In the genomic region with DNA sequence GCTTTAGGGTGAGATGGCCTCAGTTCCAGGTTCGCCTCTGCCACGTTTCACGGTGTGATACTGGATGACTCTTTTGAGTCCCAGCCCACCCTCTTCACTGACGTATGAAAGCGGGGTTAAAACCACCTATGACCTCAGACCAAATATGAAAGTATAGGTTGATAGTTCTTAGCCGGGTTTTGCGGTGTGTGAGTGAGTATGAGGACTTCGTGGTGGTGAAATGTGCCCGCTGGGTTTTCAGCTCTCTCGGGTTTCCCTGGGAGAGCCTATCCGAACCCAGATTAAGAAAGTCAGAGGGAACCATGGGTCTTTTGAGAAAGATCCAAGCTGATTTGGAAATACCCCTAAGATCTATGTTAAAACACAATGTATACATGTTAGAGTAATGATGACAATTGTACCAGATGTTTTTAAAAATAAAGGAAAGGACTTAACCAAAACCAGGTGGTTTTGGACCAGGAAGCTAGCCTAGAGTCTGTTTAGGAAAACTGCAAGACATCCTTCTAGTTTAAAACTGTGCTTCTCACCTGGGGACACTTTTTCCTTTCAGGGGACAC, we compare ENCODE assay signal across 1 cellular context.
TF ChIP-seq lines count a peak whose summit lies in the region.

No MANE protein-coding gene starts in this region.

TF ChIP-seq in SK-N-SH, 30 proteins besides CTCF, POLR2A, EP300 and RAD21:
- TF ChIP-seq MEF2A (IDR thresholded peaks at IDR 0.05; ENCODE audit: borderline replicate concordance, low read depth) (no peak), RXRA (IDR thresholded peaks at IDR 0.05; ENCODE audit: borderline replicate concordance, low read depth) (no peak), TEAD4 (IDR thresholded peaks at IDR 0.05; ENCODE audit: borderline replicate concordance, insufficient read depth) (no peak), RCOR1 (IDR thresholded peaks at IDR 0.05; ENCODE audit: low read length) (no peak), YY1 (IDR thresholded peaks at IDR 0.05; ENCODE audit: low read depth) (no peak), EZH2phosphoT487 (IDR thresholded peaks at IDR 0.05; ENCODE audit: borderline replicate concordance, low read depth) (no peak), ELF1 (IDR thresholded peaks at IDR 0.05) (no peak), FOXJ3 (CRISPR knock-in tag; IDR thresholded peaks at IDR 0.05) (no peak), NRF1 (IDR thresholded peaks at IDR 0.05; ENCODE audit: low read depth, low read length) (no peak)
- TF ChIP-seq, protein P1, sequence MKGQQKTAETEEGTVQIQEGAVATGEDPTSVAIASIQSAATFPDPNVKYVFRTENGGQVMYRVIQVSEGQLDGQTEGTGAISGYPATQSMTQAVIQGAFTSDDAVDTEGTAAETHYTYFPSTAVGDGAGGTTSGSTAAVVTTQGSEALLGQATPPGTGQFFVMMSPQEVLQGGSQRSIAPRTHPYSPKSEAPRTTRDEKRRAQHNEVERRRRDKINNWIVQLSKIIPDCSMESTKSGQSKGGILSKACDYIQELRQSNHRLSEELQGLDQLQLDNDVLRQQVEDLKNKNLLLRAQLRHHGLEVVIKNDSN (IDR thresholded peaks at IDR 0.05; ENCODE audit: borderline replicate concordance, low read depth), result no peak
- TF ChIP-seq, protein P2, sequence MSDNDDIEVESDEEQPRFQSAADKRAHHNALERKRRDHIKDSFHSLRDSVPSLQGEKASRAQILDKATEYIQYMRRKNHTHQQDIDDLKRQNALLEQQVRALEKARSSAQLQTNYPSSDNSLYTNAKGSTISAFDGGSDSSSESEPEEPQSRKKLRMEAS (IDR thresholded peaks at IDR 0.05; ENCODE audit: low read depth), result no peak
- TF ChIP-seq, protein P3, sequence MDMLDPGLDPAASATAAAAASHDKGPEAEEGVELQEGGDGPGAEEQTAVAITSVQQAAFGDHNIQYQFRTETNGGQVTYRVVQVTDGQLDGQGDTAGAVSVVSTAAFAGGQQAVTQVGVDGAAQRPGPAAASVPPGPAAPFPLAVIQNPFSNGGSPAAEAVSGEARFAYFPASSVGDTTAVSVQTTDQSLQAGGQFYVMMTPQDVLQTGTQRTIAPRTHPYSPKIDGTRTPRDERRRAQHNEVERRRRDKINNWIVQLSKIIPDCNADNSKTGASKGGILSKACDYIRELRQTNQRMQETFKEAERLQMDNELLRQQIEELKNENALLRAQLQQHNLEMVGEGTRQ (IDR thresholded peaks at IDR 0.05; ENCODE audit: borderline replicate concordance, low read depth, low read length), result no peak
